In genomic region chr6:169494038-169494437, GRCh38 we compare ENCODE assay signal across 29 cellular contexts.
"Had no signal": no experiment of that assay in that cellular context is flagged by ENCODE, and none has a peak within 500 bp of the region (broad histone marks: within the 10 kb centered on the region; RNA-seq: fewer than 3 reads in every experiment).

No MANE protein-coding gene starts in this region.

- DNase-seq: stimulated activated CD4-positive, alpha-beta T cell treated with anti-CD3 and anti-CD28 coated beads, Interleukin-2, amount 100 ng/mL, for 48 hours; stimulated activated CD4-positive, alpha-beta T cell treated with anti-CD3 and anti-CD28 coated beads, Interleukin-4, amount 100 ng/mL, for 1 hour; stimulated activated CD4-positive, alpha-beta T cell treated with anti-CD3 and anti-CD28 coated beads, Interleukin-4, amount 100 ng/mL, for 24 hours; stimulated activated CD4-positive, alpha-beta T cell treated with anti-CD3 and anti-CD28 coated beads, Interleukin-4, amount 100 ng/mL, for 4 hours; stimulated activated CD8-positive, alpha-beta memory T cell treated with anti-CD3 and anti-CD28 coated beads, Interleukin-4, amount 100 ng/mL, for 48 hours; stimulated activated naive B cell treated with anti-CD40 and anti-IgM and Interleukin-4, amounts not matched to agents 10 μg/mL and 1 μg/mL and 100 μg/mL, for 72 hours; stimulated activated naive CD4-positive, alpha-beta T cell; stimulated activated naive CD4-positive, alpha-beta T cell treated with Interleukin-2 at 50 U/mL for 16 hours; stimulated activated naive CD8-positive, alpha-beta T cell treated with anti-CD3 and anti-CD28 coated beads, Interleukin-15, amount 100 ng/mL, for 72 hours; stimulated activated naive CD8-positive, alpha-beta T cell treated with anti-CD3 and anti-CD28 coated beads, Interleukin-15, Interleukin-2, amounts not matched to agents 100 U/mL and 50 U/mL, for 24 hours; stomach; substantia nigra; testis; thyroid gland; tibial artery; transverse colon; trophoblast cell; upper lobe of left lung; upper lobe of right lung; uterus had no signal

- H3K27me3 ChIP-seq: stomach, suprapubic skin, testis, thyroid gland, tibial artery, tibial nerve, transverse colon, upper lobe of left lung, upper lobe of right lung, uterus, vagina had no signal

- H3K9me3 ChIP-seq: testis, thyroid gland, upper lobe of left lung, upper lobe of right lung, uterus, vagina had no signal

- H3K4me3 Mint-ChIP-seq: stimulated activated effector memory CD8-positive, alpha-beta T cell treated with anti-CD3 and anti-CD28 coated beads, Interleukin-12 subunit alpha, Interleukin-12 subunit beta, amount 100 ng/mL, for 72 hours; stimulated activated memory B cell treated with anti-CD40 and anti-IgM and Interleukin-4, amounts not matched to agents 10 μg/mL and 1 μg/mL and 100 μg/mL, for 72 hours; stimulated activated naive B cell treated with anti-CD40 and anti-IgM and Interleukin-4, amounts not matched to agents 10 μg/mL and 1 μg/mL and 100 μg/mL, for 72 hours; stimulated activated naive CD8-positive, alpha-beta T cell treated with anti-CD3 and anti-CD28 coated beads, Interleukin-15, amount 100 ng/mL, for 72 hours; stimulated activated naive CD8-positive, alpha-beta T cell treated with anti-CD3 and anti-CD28 coated beads, Interleukin-15, Interleukin-2, amounts not matched to agents 100 ng/mL and 50 ng/mL, for 24 hours; type B pancreatic cell had no signal

- H3K4me3 ChIP-seq: stomach, suprapubic skin, testis, thoracic aorta, thyroid gland, tibial artery, tibial nerve, transverse colon, upper lobe of left lung, upper lobe of right lung, uterus, vagina had no signal

- H3K27ac Mint-ChIP-seq: stimulated activated effector memory CD8-positive, alpha-beta T cell treated with anti-CD3 and anti-CD28 coated beads, Interleukin-12 subunit alpha, Interleukin-12 subunit beta, amount 100 ng/mL, for 72 hours; stimulated activated memory B cell treated with anti-CD40 and anti-IgM and Interleukin-4, amounts not matched to agents 10 μg/mL and 1 μg/mL and 100 μg/mL, for 72 hours; stimulated activated naive B cell treated with anti-CD40 and anti-IgM and Interleukin-4, amounts not matched to agents 10 μg/mL and 1 μg/mL and 100 μg/mL, for 72 hours; stimulated activated naive CD8-positive, alpha-beta T cell treated with anti-CD3 and anti-CD28 coated beads, Interleukin-15, amount 100 ng/mL, for 72 hours; stimulated activated naive CD8-positive, alpha-beta T cell treated with anti-CD3 and anti-CD28 coated beads, Interleukin-15, Interleukin-2, amounts not matched to agents 100 ng/mL and 50 ng/mL, for 24 hours; type B pancreatic cell had no signal

- H3K27ac ChIP-seq: stomach, suprapubic skin, testis, thoracic aorta, thyroid gland, tibial artery, tibial nerve, transverse colon, upper lobe of left lung, upper lobe of right lung, uterus, vagina had no signal

- ATAC-seq: stimulated activated effector memory CD8-positive, alpha-beta T cell treated with anti-CD3 and anti-CD28 coated beads, Interleukin-12 subunit alpha, Interleukin-12 subunit beta, amount 100 ng/mL, for 72 hours; stimulated activated memory B cell treated with anti-CD40 and anti-IgM and Interleukin-4, amounts not matched to agents 10 μg/mL and 1 μg/mL and 100 μg/mL, for 72 hours; stimulated activated naive B cell treated with anti-CD40 and anti-IgM and Interleukin-4, amounts not matched to agents 10 μg/mL and 1 μg/mL and 100 μg/mL, for 72 hours; stimulated activated naive CD8-positive, alpha-beta T cell treated with anti-CD3 and anti-CD28 coated beads, Interleukin-15, amount 100 ng/mL, for 72 hours; stimulated activated naive CD8-positive, alpha-beta T cell treated with anti-CD3 and anti-CD28 coated beads, Interleukin-15, Interleukin-2, amounts not matched to agents 100 U/mL and 50 U/mL, for 24 hours; upper lobe of right lung had no signal

- H3K4me1 ChIP-seq: testis, thyroid gland, upper lobe of right lung had no signal

- H3K9me3 Mint-ChIP-seq: stimulated activated effector memory CD8-positive, alpha-beta T cell treated with anti-CD3 and anti-CD28 coated beads, Interleukin-12 subunit alpha, Interleukin-12 subunit beta, amount 100 ng/mL, for 72 hours; stimulated activated memory B cell treated with anti-CD40 and anti-IgM and Interleukin-4, amounts not matched to agents 10 μg/mL and 1 μg/mL and 100 μg/mL, for 72 hours; stimulated activated naive B cell treated with anti-CD40 and anti-IgM and Interleukin-4, amounts not matched to agents 10 μg/mL and 1 μg/mL and 100 μg/mL, for 72 hours; stimulated activated naive CD8-positive, alpha-beta T cell treated with anti-CD3 and anti-CD28 coated beads, Interleukin-15, amount 100 ng/mL, for 72 hours; stimulated activated naive CD8-positive, alpha-beta T cell treated with anti-CD3 and anti-CD28 coated beads, Interleukin-15, Interleukin-2, amounts not matched to agents 100 ng/mL and 50 ng/mL, for 24 hours had no signal

- H3K36me3 Mint-ChIP-seq: stimulated activated effector memory CD8-positive, alpha-beta T cell treated with anti-CD3 and anti-CD28 coated beads, Interleukin-12 subunit alpha, Interleukin-12 subunit beta, amount 100 ng/mL, for 72 hours; stimulated activated memory B cell treated with anti-CD40 and anti-IgM and Interleukin-4, amounts not matched to agents 10 μg/mL and 1 μg/mL and 100 μg/mL, for 72 hours; type B pancreatic cell had no signal

- FAIRE-seq: urothelium cell line had no signal

- H3K4me1 Mint-ChIP-seq: stimulated activated effector memory CD8-positive, alpha-beta T cell treated with anti-CD3 and anti-CD28 coated beads, Interleukin-12 subunit alpha, Interleukin-12 subunit beta, amount 100 ng/mL, for 72 hours; stimulated activated memory B cell treated with anti-CD40 and anti-IgM and Interleukin-4, amounts not matched to agents 10 μg/mL and 1 μg/mL and 100 μg/mL, for 72 hours; stimulated activated naive B cell treated with anti-CD40 and anti-IgM and Interleukin-4, amounts not matched to agents 10 μg/mL and 1 μg/mL and 100 μg/mL, for 72 hours; stimulated activated naive CD8-positive, alpha-beta T cell treated with anti-CD3 and anti-CD28 coated beads, Interleukin-15, amount 100 ng/mL, for 72 hours had no signal

- H3K27me3 Mint-ChIP-seq: stimulated activated memory B cell treated with anti-CD40 and anti-IgM and Interleukin-4, amounts not matched to agents 10 μg/mL and 1 μg/mL and 100 μg/mL, for 72 hours; stimulated activated naive B cell treated with anti-CD40 and anti-IgM and Interleukin-4, amounts not matched to agents 10 μg/mL and 1 μg/mL and 100 μg/mL, for 72 hours; stimulated activated naive CD8-positive, alpha-beta T cell treated with anti-CD3 and anti-CD28 coated beads, Interleukin-15, amount 100 ng/mL, for 72 hours; stimulated activated naive CD8-positive, alpha-beta T cell treated with anti-CD3 and anti-CD28 coated beads, Interleukin-15, Interleukin-2, amounts not matched to agents 100 ng/mL and 50 ng/mL, for 24 hours; type B pancreatic cell had no signal

- H3K36me3 ChIP-seq: stomach, suprapubic skin, thoracic aorta, thyroid gland, tibial artery, tibial nerve, transverse colon, upper lobe of left lung, upper lobe of right lung, uterus, vagina had no signal
